15 cellular contexts compared by ENCODE assay signal in the genomic region with DNA sequence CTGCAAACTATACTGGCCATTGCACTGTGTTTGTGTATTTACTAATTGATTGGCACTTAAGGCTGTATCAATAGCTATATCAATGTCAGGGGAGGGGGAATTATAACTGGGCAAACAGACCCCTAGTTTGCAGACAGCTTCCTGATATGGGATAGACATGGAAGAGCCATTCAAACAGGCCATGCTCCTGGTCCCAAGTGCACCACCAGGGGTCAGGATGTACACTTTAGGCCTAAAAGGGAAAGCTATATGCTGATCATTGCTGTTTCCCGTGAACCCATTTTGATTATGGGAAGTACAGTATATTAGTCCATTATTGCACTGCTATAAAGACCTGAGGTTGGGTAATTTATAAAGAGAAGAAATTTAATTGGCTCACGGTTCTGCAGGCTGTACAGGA.
DNase-seq lines count a peak whose midpoint lies in the region; ATAC-seq, FAIRE-seq and TF ChIP-seq lines count a peak whose summit lies in the region.
"Had no signal": no experiment of that assay in that cellular context is flagged by ENCODE, and none has a peak within 500 bp of the region (broad histone marks: within the 10 kb centered on the region; RNA-seq: fewer than 3 reads in every experiment).

No MANE protein-coding gene starts in this region.

- ATAC-seq in HG03521 (IDR thresholded peaks at IDR 0.05; ENCODE audit: unreplicated experiment): no peak
- ATAC-seq: activated CD4-positive, alpha-beta T cell treated with anti-CD3 and anti-CD28 coated beads for 36 hours had no signal

- H3K4me3 ChIP-seq in bronchial epithelial cell (ENCODE audit: low read depth, low read length) (no peak overlapping the region), retinal pigment epithelial cell (ENCODE audit: low read length) (no peak overlapping the region)
- H3K4me3 ChIP-seq: adrenal gland, coronary artery had no signal

- H3K36me3 ChIP-seq in bronchial epithelial cell (ENCODE audit: control insufficient read depth, insufficient read depth, low read length): no peaks in the 10 kb centered on the region
- H3K36me3 ChIP-seq: adrenal gland, neutrophil had no signal

- DNase-seq in NCI-H748 (lab: John Stamatoyannopoulos, UW; ENCODE audit: unreplicated experiment): peak; percentile 18
- no peak for DNase-seq in NCI-H748 treated with DMSO at 0.1 percent for 48 hours (lab: John Stamatoyannopoulos, UW)
- DNase-seq in M059J (ENCODE audit: low read depth): peak; percentile 32
- DNase-seq in bronchial epithelial cell (ENCODE audit: low read depth): peak; percentile 3
- DNase-seq in retinal pigment epithelial cell (ENCODE audit: low read depth): no peak
- DNase-seq in stimulated activated CD4-positive, alpha-beta T cell treated with anti-CD3 and anti-CD28 coated beads, Interleukin-15, amount 100 ng/mL, for 24 hours: no peak
- DNase-seq in stimulated activated CD4-positive, alpha-beta T cell treated with anti-CD3 and anti-CD28 coated beads, Interleukin-2, amount 100 ng/mL, for 48 hours: no peak
- DNase-seq: activated CD4-positive, alpha-beta T cell treated with anti-CD3 and anti-CD28 coated beads for 36 hours; activated T-cell treated with anti-CD3 and anti-CD28 coated beads for 4 hours; adrenal gland; NCI-H226 had no signal

- no peaks in the 10 kb centered on the region for H3K27me3 ChIP-seq in bronchial epithelial cell (ENCODE audit: control insufficient read depth, insufficient read depth, low read length)

- no peak for FAIRE-seq in bronchial epithelial cell (lab: Jason Lieb, UNC)
- FAIRE-seq: D721Med had no signal

- TF ChIP-seq CTCF in bronchial epithelial cell (IDR thresholded peaks at IDR 0.05; ENCODE audit: insufficient read depth, low read length, severe bottlenecking) (no peak), retinal pigment epithelial cell (conservative IDR thresholded peaks at IDR 0.05; ENCODE audit: low read depth, low read length) (peak; percentile 36)

Comparison
In these comparisons a context has a peak if more than half of its experiments do, and no peak if none do; other contexts are left out.
1. DNase-seq: peak in NCI-H748 (single experiment), M059J (single experiment) and bronchial epithelial cell (single experiment); none in NCI-H748 treated with DMSO at 0.1 percent for 48 hours (single experiment), retinal pigment epithelial cell (single experiment), stimulated activated CD4-positive, alpha-beta T cell treated with anti-CD3 and anti-CD28 coated beads, Interleukin-15, amount 100 ng/mL, for 24 hours (single experiment) and stimulated activated CD4-positive, alpha-beta T cell treated with anti-CD3 and anti-CD28 coated beads, Interleukin-2, amount 100 ng/mL, for 48 hours (0 of 2).